ENCODE assay signal across 1 cellular context in the genomic region with DNA sequence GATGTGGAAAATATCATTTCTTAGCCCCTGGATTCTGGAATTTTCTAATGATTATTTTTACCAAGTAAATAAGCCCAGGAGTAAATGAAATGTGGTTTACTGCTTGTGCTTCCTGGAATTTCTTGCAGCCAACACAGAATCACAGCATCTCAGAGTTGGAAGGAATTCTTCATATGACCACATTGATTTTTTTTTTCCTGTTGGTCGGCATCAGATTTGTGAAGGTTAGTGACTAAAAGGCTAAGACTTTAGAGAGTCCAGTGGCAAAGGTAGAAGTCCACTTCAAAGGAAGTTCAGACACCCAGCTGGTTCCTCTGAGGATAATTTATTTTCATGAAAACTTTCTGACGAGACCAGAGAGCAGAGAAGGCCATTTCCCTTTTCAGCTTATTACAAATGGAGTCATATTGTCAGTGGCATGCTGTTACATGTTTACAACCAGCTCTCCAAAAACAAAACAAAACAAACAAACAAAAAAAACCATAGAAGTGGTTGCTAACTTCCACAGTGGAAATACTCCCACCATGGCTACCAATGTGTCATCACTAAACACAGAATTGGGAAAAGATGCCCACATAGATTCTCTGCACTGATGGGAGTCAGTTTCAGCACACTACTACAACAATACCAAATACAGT.
A peak's percentile ranks its signal among the peaks of the same experiment; 100 is the strongest.
TF ChIP-seq lines count a peak whose summit lies in the region.

No MANE protein-coding gene starts in this region.

TF ChIP-seq in HCT116, 20 proteins besides CTCF, POLR2A, EP300 and RAD21 (continued from another document):
- TF ChIP-seq SIN3A (IDR thresholded peaks at IDR 0.05; ENCODE audit: low read depth) (peak; percentile 46; the same call in 1 of the 2 replicates), YY1 (IDR thresholded peaks at IDR 0.05; ENCODE audit: extremely low read depth, insufficient replicate concordance, low read depth, low read length) (no peak), CBX3 (IDR thresholded peaks at IDR 0.05; ENCODE audit: low read depth) (no peak)
- TF ChIP-seq, protein P1, sequence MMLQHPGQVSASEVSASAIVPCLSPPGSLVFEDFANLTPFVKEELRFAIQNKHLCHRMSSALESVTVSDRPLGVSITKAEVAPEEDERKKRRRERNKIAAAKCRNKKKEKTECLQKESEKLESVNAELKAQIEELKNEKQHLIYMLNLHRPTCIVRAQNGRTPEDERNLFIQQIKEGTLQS (IDR thresholded peaks at IDR 0.05) = no peak
